Comparison of ENCODE assay signal across 10 cellular contexts in genomic region chr2:174788291-174788929, GRCh38. TPM values are rescaled to one million over a fixed set of nuclear protein-coding genes. Genes with fewer than 3 reads are reported as not detected.
DNase-seq lines count a peak whose midpoint lies in the region; ATAC-seq and TF ChIP-seq lines count a peak whose summit lies in the region.
"Had no signal": no experiment of that assay in that cellular context is flagged by ENCODE, and none has a peak within 500 bp of the region (broad histone marks: within the 10 kb centered on the region; RNA-seq: fewer than 3 reads in every experiment).

No MANE protein-coding gene starts in this region.

- ATAC-seq in stimulated activated naive CD8-positive, alpha-beta T cell treated with anti-CD3 and anti-CD28 coated beads, Interleukin-15, amount 100 ng/mL, for 72 hours, result peak; percentile 67
- no peak for ATAC-seq in HG03469 (IDR thresholded peaks at IDR 0.05; ENCODE audit: unreplicated experiment)
- no peak for ATAC-seq in HG03175 (IDR thresholded peaks at IDR 0.05; ENCODE audit: unreplicated experiment)

- no peak overlapping the region for H3K4me3 Mint-ChIP-seq in activated CD4-positive, alpha-beta T cell treated with anti-CD3 and anti-CD28 coated beads, Interleukin-2, amount 10 ng/mL, durations not matched to agents 7 days and 5 days
- peak overlapping the region; percentile 61 to 80 for H3K4me3 Mint-ChIP-seq in stimulated activated naive CD8-positive, alpha-beta T cell treated with anti-CD3 and anti-CD28 coated beads, Interleukin-15, amount 100 ng/mL, for 72 hours

- peaks cover 12% of the 10 kb centered on the region for H3K4me1 Mint-ChIP-seq in activated CD4-positive, alpha-beta T cell treated with anti-CD3 and anti-CD28 coated beads, Interleukin-2, amount 10 ng/mL, durations not matched to agents 7 days and 5 days
- peaks cover 28% of the 10 kb centered on the region for H3K4me1 Mint-ChIP-seq in stimulated activated naive CD8-positive, alpha-beta T cell treated with anti-CD3 and anti-CD28 coated beads, Interleukin-15, amount 100 ng/mL, for 72 hours

- H3K27ac Mint-ChIP-seq in activated CD4-positive, alpha-beta T cell treated with anti-CD3 and anti-CD28 coated beads, Interleukin-2, amount 10 ng/mL, durations not matched to agents 7 days and 5 days, result peak overlapping the region; percentile 65
- peak overlapping the region; percentile 92 to 97 for H3K27ac Mint-ChIP-seq in stimulated activated naive CD8-positive, alpha-beta T cell treated with anti-CD3 and anti-CD28 coated beads, Interleukin-15, amount 100 ng/mL, for 72 hours

- no peak for TF ChIP-seq POLR2A in erythroblast (IDR thresholded peaks at IDR 0.05; ENCODE audit: low read length)

- CTCF ChIA-PET in activated CD4-positive, alpha-beta T cell treated with anti-CD3 and anti-CD28 coated beads, Interleukin-2, amount 10 ng/mL, durations not matched to agents 7 days and 5 days (lab: Charles Lee), result interaction anchor here (1.0 to 1.2 kb wide), 3 partner anchors 11 to 39 kb away, joined by 3 to 4 read pairs (median 3); no protein-coding TSS in a partner anchor

- no peak for DNase-seq in activated CD4-positive, alpha-beta T cell treated with anti-CD3 and anti-CD28 coated beads, Interleukin-2, amount 10 ng/mL, durations not matched to agents 7 days and 5 days
- no peak for DNase-seq in activated CD4-positive, alpha-beta T cell treated with anti-CD3 and anti-CD28 coated beads, Interleukin-2, amount 50 U/mL, for 48 hours
- DNase-seq in SK-N-DZ (ENCODE audit: low spot score) (peak; percentile 93), erythroblast (lab: John Stamatoyannopoulos, UW) (peak; percentile 15 to 25), cortex of kidney (lab: John Stamatoyannopoulos, UW) (no peak)
- peak in 1 of 2 donors; percentile 31 for DNase-seq in stimulated activated naive CD8-positive, alpha-beta T cell treated with anti-CD3 and anti-CD28 coated beads, Interleukin-15, amount 100 ng/mL, for 72 hours
- DNase-seq: stomach had no signal

- no peaks in the 10 kb centered on the region for H3K36me3 Mint-ChIP-seq in activated CD4-positive, alpha-beta T cell treated with anti-CD3 and anti-CD28 coated beads, Interleukin-2, amount 10 ng/mL, durations not matched to agents 7 days and 5 days (ENCODE audit: low read depth)

- H3K9me3 Mint-ChIP-seq in activated CD4-positive, alpha-beta T cell treated with anti-CD3 and anti-CD28 coated beads, Interleukin-2, amount 10 ng/mL, durations not matched to agents 7 days and 5 days, result no peaks in the 10 kb centered on the region
- H3K9me3 Mint-ChIP-seq in stimulated activated naive CD8-positive, alpha-beta T cell treated with anti-CD3 and anti-CD28 coated beads, Interleukin-15, amount 100 ng/mL, for 72 hours, result no peaks in the 10 kb centered on the region

- POLR2A ChIA-PET in activated CD4-positive, alpha-beta T cell treated with anti-CD3 and anti-CD28 coated beads, Interleukin-2, amount 10 ng/mL, durations not matched to agents 7 days and 5 days (lab: Charles Lee), result no interaction called here

- no peaks in the 10 kb centered on the region for H3K27me3 Mint-ChIP-seq in activated CD4-positive, alpha-beta T cell treated with anti-CD3 and anti-CD28 coated beads, Interleukin-2, amount 10 ng/mL, durations not matched to agents 7 days and 5 days
- H3K27me3 Mint-ChIP-seq in stimulated activated naive CD8-positive, alpha-beta T cell treated with anti-CD3 and anti-CD28 coated beads, Interleukin-15, amount 100 ng/mL, for 72 hours, result no peaks in the 10 kb centered on the region

RNA-seq across cellular contexts. Expression of gene CHRNA1, which starts 24.1 kb away (rescaled TPM):
- total RNA-seq in activated CD4-positive, alpha-beta T cell treated with anti-CD3 and anti-CD28 coated beads, Interleukin-2, amount 10 ng/mL, durations not matched to agents 7 days and 5 days, result not detected
- polyA plus RNA-seq in SK-N-DZ (2014; cell fraction: cytosol; rRNA removed), result 1.4 and 1.9 TPM in 2 replicates
- polyA plus RNA-seq in SK-N-DZ (2014; cell fraction: nucleus; rRNA removed), result 0.96 and 2.9 TPM in 2 replicates
- total RNA-seq: stomach had no signal
- polyA plus RNA-seq: BJ had no signal

Comparison
In these comparisons a context has a peak if more than half of its experiments do, and no peak if none do; other contexts are left out.
1. DNase-seq: peak in SK-N-DZ (single experiment) and erythroblast (2 of 2); none in activated CD4-positive, alpha-beta T cell treated with anti-CD3 and anti-CD28 coated beads, Interleukin-2, amount 10 ng/mL, durations not matched to agents 7 days and 5 days (single experiment), activated CD4-positive, alpha-beta T cell treated with anti-CD3 and anti-CD28 coated beads, Interleukin-2, amount 50 U/mL, for 48 hours (0 of 2) and cortex of kidney (single experiment).